In the genomic region with DNA sequence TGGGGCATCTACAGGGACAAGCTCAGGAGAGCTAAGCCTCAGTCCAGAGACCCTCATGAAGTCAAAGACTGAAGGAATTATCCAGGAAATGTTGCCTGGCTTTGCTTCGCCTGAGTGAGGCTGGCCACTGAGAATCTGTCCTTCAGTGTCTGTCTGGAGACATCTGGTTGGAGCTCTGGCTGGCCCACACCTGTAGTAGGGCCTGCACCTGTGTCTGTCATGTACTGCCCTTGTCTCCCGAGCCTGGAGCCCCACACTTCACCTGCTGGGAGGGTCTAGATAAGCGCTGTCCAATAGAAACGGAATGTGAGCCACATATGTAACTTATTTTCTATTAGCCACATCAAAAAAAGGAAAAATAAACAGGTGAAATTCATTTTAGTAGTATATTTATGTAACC, we compare ENCODE assay signal across 14 cellular contexts. TPM values are rescaled to one million over a fixed set of nuclear protein-coding genes. Genes with fewer than 3 reads are reported as not detected.
DNase-seq lines count a peak whose midpoint lies in the region; ATAC-seq, FAIRE-seq and TF ChIP-seq lines count a peak whose summit lies in the region.
"Had no signal": no experiment of that assay in that cellular context is flagged by ENCODE, and none has a peak within 500 bp of the region (broad histone marks: within the 10 kb centered on the region; RNA-seq: fewer than 3 reads in every experiment).

No MANE protein-coding gene starts in this region.

- ATAC-seq in GM18870 (IDR thresholded peaks at IDR 0.05; ENCODE audit: unreplicated experiment): no peak
- no peak for ATAC-seq in stimulated activated naive B cell treated with anti-CD40 and anti-IgM and Interleukin-4, amounts not matched to agents 10 μg/mL and 1 μg/mL and 100 μg/mL, for 72 hours (replicated peaks)
- ATAC-seq: activated CD4-positive, CD25-positive, alpha-beta regulatory T cell treated with anti-CD3 and anti-CD28 coated beads, Interleukin-2, amount 50 U/mL, for 24 hours had no signal

- intact Hi-C loops in activated CD4-positive, alpha-beta memory T cell treated with anti-CD3 and anti-CD28 coated beads for 36 hours (cut with micrococcal nuclease): no loop called here

- no peaks in the 10 kb centered on the region for H3K27me3 Mint-ChIP-seq in activated CD4-positive, alpha-beta memory T cell treated with anti-CD3 and anti-CD28 coated beads for 36 hours
- no peaks in the 10 kb centered on the region for H3K27me3 Mint-ChIP-seq in stimulated activated naive B cell treated with anti-CD40 and anti-IgM and Interleukin-4, amounts not matched to agents 10 μg/mL and 1 μg/mL and 100 μg/mL, for 72 hours

- H4K20me1 ChIP-seq in GM23248 (ENCODE audit: insufficient read depth) (no peaks in the 10 kb centered on the region), keratinocyte (ENCODE audit: control insufficient read depth, extremely low read depth, insufficient read depth, low read length) (no peaks in the 10 kb centered on the region), smooth muscle cell (ENCODE audit: low read depth) (no peaks in the 10 kb centered on the region)

- H2AFZ ChIP-seq in GM23248 (peak overlapping the region; percentile 88; the same call in 1 of the 2 replicates), keratinocyte (ENCODE audit: control insufficient read depth, low read length) (peak overlapping the region; percentile 92), smooth muscle cell (ENCODE audit: low read depth) (no peak overlapping the region)

- in situ Hi-C loops in GM23248 (cut with MboI): no loop called here

- peak overlapping the region; percentile 55 for H3K4me2 ChIP-seq in GM23248 (ENCODE audit: unreplicated experiment)
- peak overlapping the region; percentile 69 for H3K4me2 ChIP-seq in keratinocyte (ENCODE audit: control insufficient read depth, extremely low read depth, insufficient read depth, low read depth, low read length)
- peak overlapping the region; percentile 53 for H3K4me2 ChIP-seq in smooth muscle cell

- H3K9me3 Mint-ChIP-seq in activated CD4-positive, alpha-beta memory T cell treated with anti-CD3 and anti-CD28 coated beads for 36 hours: no peaks in the 10 kb centered on the region
- H3K9me3 Mint-ChIP-seq in stimulated activated naive B cell treated with anti-CD40 and anti-IgM and Interleukin-4, amounts not matched to agents 10 μg/mL and 1 μg/mL and 100 μg/mL, for 72 hours: no peaks in the 10 kb centered on the region

- H3K27me3 ChIP-seq in GM23248 (replicated peaks; ENCODE audit: insufficient read depth) (no peaks in the 10 kb centered on the region), keratinocyte (ENCODE audit: control insufficient read depth, extremely low read depth, insufficient read depth, low read length) (no peaks in the 10 kb centered on the region), smooth muscle cell (ENCODE audit: low read depth) (no peaks in the 10 kb centered on the region)

- dilution Hi-C loops in keratinocyte (cut with MboI; ENCODE audit: extremely low pct_ligation_motif_present, low sequenced_read_pairs): no loop called here

- peak overlapping the region; percentile 60 for H3K4me3 Mint-ChIP-seq in activated CD4-positive, alpha-beta memory T cell treated with anti-CD3 and anti-CD28 coated beads for 36 hours
- H3K4me3 Mint-ChIP-seq in stimulated activated naive B cell treated with anti-CD40 and anti-IgM and Interleukin-4, amounts not matched to agents 10 μg/mL and 1 μg/mL and 100 μg/mL, for 72 hours: no peak overlapping the region

- H3K4me1 ChIP-seq in GM23248 (ENCODE audit: insufficient read depth): peaks cover 45% of the 10 kb centered on the region
- H3K4me1 ChIP-seq in keratinocyte (ENCODE audit: control insufficient read depth, extremely low read depth, insufficient read depth, low read length): peaks cover 38% of the 10 kb centered on the region
- peaks cover 4% of the 10 kb centered on the region for H3K4me1 ChIP-seq in smooth muscle cell (ENCODE audit: low read depth)

- H3K9me1 ChIP-seq in keratinocyte (ENCODE audit: control insufficient read depth, extremely low read depth, insufficient read depth, low read length): peaks cover 3% of the 10 kb centered on the region

- peaks cover 89% of the 10 kb centered on the region for H3K4me1 Mint-ChIP-seq in activated CD4-positive, alpha-beta memory T cell treated with anti-CD3 and anti-CD28 coated beads for 36 hours (ENCODE audit: low read depth)
- H3K4me1 Mint-ChIP-seq in stimulated activated naive B cell treated with anti-CD40 and anti-IgM and Interleukin-4, amounts not matched to agents 10 μg/mL and 1 μg/mL and 100 μg/mL, for 72 hours: peaks cover 47 to 66% of the 10 kb centered on the region in 2 donors

- peak overlapping the region; percentile 46 for H3K9ac ChIP-seq in GM23248
- peak overlapping the region; percentile 14 for H3K9ac ChIP-seq in keratinocyte (ENCODE audit: control insufficient read depth, extremely low read depth, insufficient read depth, low read length)
- H3K9ac ChIP-seq in smooth muscle cell (ENCODE audit: low read depth): no peak overlapping the region

- DNase-seq in GM23248: no peak
- no peak for DNase-seq in activated CD4-positive, alpha-beta memory T cell treated with anti-CD3 and anti-CD28 coated beads for 36 hours
- no peak for DNase-seq in keratinocyte (ENCODE audit: low read depth, low spot score)
- DNase-seq in smooth muscle cell (lab: John Stamatoyannopoulos, UW; ENCODE audit: unreplicated experiment): no peak
- no peak for DNase-seq in stimulated activated naive B cell treated with anti-CD40 and anti-IgM and Interleukin-4, amounts not matched to agents 10 μg/mL and 1 μg/mL and 100 μg/mL, for 72 hours
- DNase-seq in DMS153 treated with DMSO at 0.1 percent for 48 hours (lab: John Stamatoyannopoulos, UW; ENCODE audit: unreplicated experiment): no peak
- no peak for DNase-seq in NCI-H2227 (lab: John Stamatoyannopoulos, UW; ENCODE audit: unreplicated experiment)
- DNase-seq: NCI-H2081 treated with DMSO at 0.1 percent for 48 hours; stimulated activated CD4-positive, alpha-beta T cell treated with anti-CD3 and anti-CD28 coated beads, Interleukin-4, amount 100 ng/mL, for 24 hours had no signal

- H3K4me3 ChIP-seq in GM23248 (no peak overlapping the region), keratinocyte (ENCODE audit: control insufficient read depth in 2 of 3, extremely low read depth in 1 of 3, insufficient read depth in 2 of 3, low read depth in 1 of 3, low read length in 3 of 3) (peak overlapping the region in 2 of 3 experiments; percentile 4 to 36), smooth muscle cell (no peak overlapping the region)
- H3K4me3 ChIP-seq: mucosa of descending colon had no signal

- peaks cover 2% of the 10 kb centered on the region for H3K36me3 Mint-ChIP-seq in activated CD4-positive, alpha-beta memory T cell treated with anti-CD3 and anti-CD28 coated beads for 36 hours
- H3K36me3 Mint-ChIP-seq in stimulated activated naive B cell treated with anti-CD40 and anti-IgM and Interleukin-4, amounts not matched to agents 10 μg/mL and 1 μg/mL and 100 μg/mL, for 72 hours: no peaks in the 10 kb centered on the region

- TF ChIP-seq CTCF in keratinocyte (optimal IDR thresholded peaks at IDR 0.05 in 1 of 3, IDR thresholded peaks at IDR 0.05 in 1 of 3, conservative IDR thresholded peaks at IDR 0.05 in 1 of 3; ENCODE audit: extremely low read depth in 1 of 3, insufficient read depth in 2 of 3, low read length in 3 of 3): no peak
- TF ChIP-seq CTCF in smooth muscle cell (IDR thresholded peaks at IDR 0.05; ENCODE audit: borderline replicate concordance, insufficient read depth, poor library complexity, severe bottlenecking): no peak

- POLR2A ChIA-PET in activated CD4-positive, alpha-beta memory T cell treated with anti-CD3 and anti-CD28 coated beads for 36 hours (lab: Charles Lee): interaction anchor here (1.1 to 10.5 kb wide), 2 partner anchors 12 to 14 kb away, joined by 3 to 540 read pairs; a partner anchor contains a TSS

- no peaks in the 10 kb centered on the region for H3K9me2 ChIP-seq in GM23248 (ENCODE audit: insufficient read depth)

- WGBS in GM23248 (ENCODE audit: low coverage in 1 of 2, low lambda C conversion rate in 2 of 2, missing lambda C conversion rate in 2 of 2), 2 experiments: 70 to 74% methylated on average over 4 of the region's 4 CpGs
- WGBS in smooth muscle cell (ENCODE audit: low lambda C conversion rate): 81% methylated on average over 4 of the region's 4 CpGs

- CTCF ChIA-PET in activated CD4-positive, alpha-beta memory T cell treated with anti-CD3 and anti-CD28 coated beads for 36 hours (lab: Charles Lee): interaction anchor here (0.6 to 17.3 kb wide), 4 partner anchors 8 to 87 kb away, joined by 3 to 795 read pairs (median 226); a partner anchor contains a TSS

- peak overlapping the region; percentile 81 for H3K27ac Mint-ChIP-seq in activated CD4-positive, alpha-beta memory T cell treated with anti-CD3 and anti-CD28 coated beads for 36 hours
- no peak overlapping the region for H3K27ac Mint-ChIP-seq in stimulated activated naive B cell treated with anti-CD40 and anti-IgM and Interleukin-4, amounts not matched to agents 10 μg/mL and 1 μg/mL and 100 μg/mL, for 72 hours

- H3K27ac ChIP-seq in GM23248: peak overlapping the region; percentile 46
- H3K27ac ChIP-seq in keratinocyte (ENCODE audit: control insufficient read depth, insufficient read depth, low read length): peak overlapping the region; percentile 41
- no peak overlapping the region for H3K27ac ChIP-seq in smooth muscle cell (ENCODE audit: low read depth)

- no peaks in the 10 kb centered on the region for H3K9me3 ChIP-seq in GM23248 (ENCODE audit: low read depth)
- no peaks in the 10 kb centered on the region for H3K9me3 ChIP-seq in keratinocyte (ENCODE audit: control insufficient read depth, low read depth, low read length)
- no peaks in the 10 kb centered on the region for H3K9me3 ChIP-seq in smooth muscle cell (replicated peaks; ENCODE audit: low read depth)
- H3K9me3 ChIP-seq: mucosa of descending colon had no signal

- H3F3A ChIP-seq in GM23248 (ENCODE audit: insufficient read depth) (peaks cover 21% of the 10 kb centered on the region), smooth muscle cell (ENCODE audit: low read depth) (no peaks in the 10 kb centered on the region)

- no peak for FAIRE-seq in keratinocyte (lab: Jason Lieb, UNC)
- FAIRE-seq: G401.6, RCC 7860 had no signal

- no peaks in the 10 kb centered on the region for H3K36me3 ChIP-seq in GM23248 (ENCODE audit: low read depth)
- H3K36me3 ChIP-seq in keratinocyte (ENCODE audit: control insufficient read depth in 2 of 2, extremely low read depth in 1 of 2, insufficient read depth in 2 of 2, low read length in 2 of 2): no peaks in the 10 kb centered on the region
- no peaks in the 10 kb centered on the region for H3K36me3 ChIP-seq in smooth muscle cell (ENCODE audit: low read depth)

- H3K79me2 ChIP-seq in GM23248 (ENCODE audit: insufficient read depth) (no peaks in the 10 kb centered on the region), keratinocyte (ENCODE audit: control insufficient read depth, insufficient read depth, low read length) (no peaks in the 10 kb centered on the region), smooth muscle cell (ENCODE audit: low read depth) (no peaks in the 10 kb centered on the region)

RNA-seq across cellular contexts. Expression of a gene that starts 9.9 kb away (rescaled TPM):
- 62.9 and 72.3 TPM in 2 replicates for total RNA-seq in GM23248 (2014; rRNA removed; shearing (Covaris generic))
- polyA plus RNA-seq in GM23248 (2016; fragmentation: Nextera tagmentation; extraction: Ambion mirVana) (45.3 and 46.2 TPM in 2 replicates), keratinocyte (15.8 to 32.4 TPM (median 17.0 TPM) in 3 replicates), smooth muscle cell (32.4 and 47.0 TPM in 2 replicates)
- total RNA-seq in activated CD4-positive, alpha-beta memory T cell treated with anti-CD3 and anti-CD28 coated beads for 36 hours: 100 to 1,000 TPM; 257 to 280 TPM
- polyA plus RNA-seq in keratinocyte (2011; ENCODE audit: low read depth): 27.9 TPM
- polyA plus RNA-seq in keratinocyte (2011; cell fraction: cytosol; rRNA removed): 13.0 and 21.8 TPM in 2 replicates
- polyA plus RNA-seq in keratinocyte (2011; cell fraction: nucleus; rRNA removed): 67.6 and 79.0 TPM in 2 replicates
- 24.3 and 37.1 TPM in 2 replicates for polyA plus RNA-seq in keratinocyte (2012; ENCODE audit: low replicate concordance)
- polyA minus RNA-seq in keratinocyte: 13.7 to 55.7 TPM (median 18.8 TPM) in 3 replicates
- 32.6 TPM for polyA minus RNA-seq in keratinocyte (2011; cell fraction: cytosol; rRNA and poly(A)+ RNA removed)
- 23.3 and 24.6 TPM in 2 replicates for polyA minus RNA-seq in keratinocyte (2011; cell fraction: nucleus; rRNA and poly(A)+ RNA removed)
- 19.3 and 24.1 TPM in 2 replicates for total RNA-seq in smooth muscle cell

RNA-seq across cellular contexts. Expression of a gene that starts 56.5 kb away (rescaled TPM):
- 16.4 and 20.9 TPM in 2 replicates for total RNA-seq in GM23248 (2014; rRNA removed; shearing (Covaris generic))
- 19.1 and 21.8 TPM in 2 replicates for polyA plus RNA-seq in GM23248 (2016; fragmentation: Nextera tagmentation; extraction: Ambion mirVana)
- 10 to 100 TPM; 13.7 to 16.2 TPM for total RNA-seq in activated CD4-positive, alpha-beta memory T cell treated with anti-CD3 and anti-CD28 coated beads for 36 hours
- polyA plus RNA-seq in keratinocyte: 7.8 to 15.3 TPM (median 8.1 TPM) in 3 replicates
- polyA plus RNA-seq in keratinocyte (2011; ENCODE audit: low read depth): 1.5 TPM
- 10.8 and 12.2 TPM in 2 replicates for polyA plus RNA-seq in keratinocyte (2011; cell fraction: cytosol; rRNA removed)
- 14.4 and 18.3 TPM in 2 replicates for polyA plus RNA-seq in keratinocyte (2011; cell fraction: nucleus; rRNA removed)
- 11.7 and 13.6 TPM in 2 replicates for polyA plus RNA-seq in keratinocyte (2012; ENCODE audit: low replicate concordance)
- polyA minus RNA-seq in keratinocyte: 12.8 to 29.3 TPM (median 16.5 TPM) in 3 replicates
- polyA minus RNA-seq in keratinocyte (2011; cell fraction: cytosol; rRNA and poly(A)+ RNA removed): 16.5 TPM
- polyA minus RNA-seq in keratinocyte (2011; cell fraction: nucleus; rRNA and poly(A)+ RNA removed): 5.4 and 5.8 TPM in 2 replicates
- 2.4 and 11.4 TPM in 2 replicates for total RNA-seq in smooth muscle cell
- 6.2 and 8.6 TPM in 2 replicates for polyA plus RNA-seq in smooth muscle cell

Comparison
In these comparisons a context has a peak if more than half of its experiments do, and no peak if none do; other contexts are left out.
1. H3K4me3 ChIP-seq: peak in keratinocyte (2 of 3); none in GM23248 (single experiment) and smooth muscle cell (single experiment).
2. Peak in every context shown above with its lines, with median percentiles within 50 percentile points of each other: H3K4me2 ChIP-seq.